In genomic region chr4:2799444-2799911, GRCh38 we compare ENCODE assay signal across 8 cellular contexts. TPM values are rescaled to one million over a fixed set of nuclear protein-coding genes. Genes with fewer than 3 reads are reported as not detected.
DNase-seq lines count a peak whose midpoint lies in the region; ATAC-seq lines count a peak whose summit lies in the region.

No MANE protein-coding gene starts in this region.

- no peaks in the 10 kb centered on the region for H3K27me3 Mint-ChIP-seq in activated CD4-positive, alpha-beta memory T cell treated with anti-CD3 and anti-CD28 coated beads, Interleukin-2, amount 10 ng/mL, durations not matched to agents 7 days and 5 days
- no peaks in the 10 kb centered on the region for H3K27me3 Mint-ChIP-seq in stimulated activated naive CD8-positive, alpha-beta T cell treated with anti-CD3 and anti-CD28 coated beads, Interleukin-15, amount 100 ng/mL, for 72 hours

- H3K9me3 ChIP-seq in Karpas-422 (ENCODE audit: low read length) (no peaks in the 10 kb centered on the region), right cardiac atrium (ENCODE audit: control insufficient read depth, low read length) (no peaks in the 10 kb centered on the region)

- no peak overlapping the region for H3K9ac ChIP-seq in Karpas-422 (ENCODE audit: low read length)

- no peak overlapping the region for H3K4me3 ChIP-seq in Karpas-422 (ENCODE audit: low read length)
- no peak overlapping the region for H3K4me3 ChIP-seq in right cardiac atrium (ENCODE audit: low read length)

- DNase-seq in Karpas-422 (no peak), right cardiac atrium (peak; percentile 35 to 73 (median 71))
- no peak for DNase-seq in activated CD4-positive, alpha-beta memory T cell treated with anti-CD3 and anti-CD28 coated beads, Interleukin-2, amount 10 ng/mL, durations not matched to agents 7 days and 5 days
- no peak for DNase-seq in stimulated activated naive CD8-positive, alpha-beta T cell treated with anti-CD3 and anti-CD28 coated beads, Interleukin-15, amount 100 ng/mL, for 72 hours

- peak overlapping the region; percentile 90 for H3K27ac Mint-ChIP-seq in activated CD4-positive, alpha-beta memory T cell treated with anti-CD3 and anti-CD28 coated beads, Interleukin-2, amount 10 ng/mL, durations not matched to agents 7 days and 5 days
- H3K27ac Mint-ChIP-seq in stimulated activated naive CD8-positive, alpha-beta T cell treated with anti-CD3 and anti-CD28 coated beads, Interleukin-15, amount 100 ng/mL, for 72 hours, result peak overlapping the region; percentile 84 to 89

- H3K36me3 ChIP-seq in Karpas-422 (ENCODE audit: insufficient read depth, low read length), result no peaks in the 10 kb centered on the region

- H3K4me3 Mint-ChIP-seq in activated CD4-positive, alpha-beta memory T cell treated with anti-CD3 and anti-CD28 coated beads, Interleukin-2, amount 10 ng/mL, durations not matched to agents 7 days and 5 days, result peak overlapping the region; percentile 84
- H3K4me3 Mint-ChIP-seq in stimulated activated naive CD8-positive, alpha-beta T cell treated with anti-CD3 and anti-CD28 coated beads, Interleukin-15, amount 100 ng/mL, for 72 hours, result peak overlapping the region; percentile 84 to 95

- no peak overlapping the region for H2AFZ ChIP-seq in Karpas-422 (ENCODE audit: low read length)

- H3K27me3 ChIP-seq in Karpas-422 (ENCODE audit: low read length), result no peaks in the 10 kb centered on the region
- H3K27me3 ChIP-seq in right cardiac atrium (ENCODE audit: control insufficient read depth, insufficient read depth), result no peaks in the 10 kb centered on the region

- H3K36me3 Mint-ChIP-seq in activated CD4-positive, alpha-beta memory T cell treated with anti-CD3 and anti-CD28 coated beads, Interleukin-2, amount 10 ng/mL, durations not matched to agents 7 days and 5 days (ENCODE audit: low read depth), result no peaks in the 10 kb centered on the region

- CTCF ChIA-PET in activated CD4-positive, alpha-beta memory T cell treated with anti-CD3 and anti-CD28 coated beads, Interleukin-2, amount 10 ng/mL, durations not matched to agents 7 days and 5 days (lab: Charles Lee), result interaction anchor here (1.6 kb wide), 1 partner anchor 137 kb away, joined by 4 read pairs; no protein-coding TSS in a partner anchor

- peaks cover 23% of the 10 kb centered on the region for H3K4me1 ChIP-seq in Karpas-422 (ENCODE audit: low read length)
- H3K4me1 ChIP-seq in right cardiac atrium (ENCODE audit: control insufficient read depth, insufficient read depth, low read length), result peaks cover 42% of the 10 kb centered on the region

- peak overlapping the region; percentile 17 for H3K4me2 ChIP-seq in Karpas-422 (ENCODE audit: low read depth, low read length, poor library complexity, severe bottlenecking)

- H3K4me1 Mint-ChIP-seq in activated CD4-positive, alpha-beta memory T cell treated with anti-CD3 and anti-CD28 coated beads, Interleukin-2, amount 10 ng/mL, durations not matched to agents 7 days and 5 days, result peaks cover 61% of the 10 kb centered on the region
- peaks cover 77% of the 10 kb centered on the region for H3K4me1 Mint-ChIP-seq in stimulated activated naive CD8-positive, alpha-beta T cell treated with anti-CD3 and anti-CD28 coated beads, Interleukin-15, amount 100 ng/mL, for 72 hours

- H3K27ac ChIP-seq in Karpas-422 (ENCODE audit: low read length) (no peak overlapping the region), right cardiac atrium (ENCODE audit: low read length) (peak overlapping the region; percentile 5)

- intact Hi-C loops in right cardiac atrium (cut with DNase I), result no loop called here

- POLR2A ChIA-PET in activated CD4-positive, alpha-beta memory T cell treated with anti-CD3 and anti-CD28 coated beads, Interleukin-2, amount 10 ng/mL, durations not matched to agents 7 days and 5 days (lab: Charles Lee), result interaction anchor here (1.4 to 6.3 kb wide), 5 partner anchors 12 to 137 kb away, joined by 4 to 86 read pairs (median 16); no protein-coding TSS in a partner anchor

- no peaks in the 10 kb centered on the region for H3K9me3 Mint-ChIP-seq in activated CD4-positive, alpha-beta memory T cell treated with anti-CD3 and anti-CD28 coated beads, Interleukin-2, amount 10 ng/mL, durations not matched to agents 7 days and 5 days
- H3K9me3 Mint-ChIP-seq in stimulated activated naive CD8-positive, alpha-beta T cell treated with anti-CD3 and anti-CD28 coated beads, Interleukin-15, amount 100 ng/mL, for 72 hours, result no peaks in the 10 kb centered on the region

- H4K20me1 ChIP-seq in Karpas-422 (ENCODE audit: insufficient read depth, low read depth, low read length), result peaks cover 8% of the 10 kb centered on the region; the same call in 1 of the 2 replicates

- H3K9me2 ChIP-seq in Karpas-422 (replicated peaks; ENCODE audit: insufficient read depth, low read length), result no peaks in the 10 kb centered on the region

- H3K79me2 ChIP-seq in Karpas-422 (ENCODE audit: low read length), result no peaks in the 10 kb centered on the region

- 67% methylated on average over 10 of the region's 10 CpGs for WGBS in right cardiac atrium

- no peak for ATAC-seq in right cardiac atrium
- ATAC-seq in stimulated activated naive CD8-positive, alpha-beta T cell treated with anti-CD3 and anti-CD28 coated beads, Interleukin-15, amount 100 ng/mL, for 72 hours, result no peak
- ATAC-seq in GM18858 (IDR thresholded peaks at IDR 0.05; ENCODE audit: unreplicated experiment), result no peak
- ATAC-seq in GM21619 (IDR thresholded peaks at IDR 0.05; ENCODE audit: unreplicated experiment), result no peak
- ATAC-seq in GM21360 (IDR thresholded peaks at IDR 0.05; ENCODE audit: unreplicated experiment), result no peak
- no peak for ATAC-seq in GM18520 (IDR thresholded peaks at IDR 0.05; ENCODE audit: unreplicated experiment)

RNA-seq across cellular contexts. Expression of gene SH3BP2, which starts 6.6 kb away (rescaled TPM):
- 17.2 and 29.9 TPM in 2 replicates for total RNA-seq in Karpas-422 (2014; rRNA removed; shearing (Covaris generic); ENCODE audit: low replicate concordance)
- 10 to 100 TPM; 77.0 to 80.3 TPM for total RNA-seq in activated CD4-positive, alpha-beta memory T cell treated with anti-CD3 and anti-CD28 coated beads, Interleukin-2, amount 10 ng/mL, durations not matched to agents 7 days and 5 days
- 10 to 100 TPM; 20.5 to 28.8 (median 26.3) TPM for total RNA-seq in right cardiac atrium
- 21.7 TPM for polyA plus RNA-seq in right cardiac atrium

RNA-seq across cellular contexts. Expression of gene TNIP2, which starts 43.3 kb away (rescaled TPM):
- total RNA-seq in Karpas-422 (2014; rRNA removed; shearing (Covaris generic); ENCODE audit: low replicate concordance), result 30.6 and 92.0 TPM in 2 replicates
- 10 to 100 TPM; 56.1 to 58.4 TPM for total RNA-seq in activated CD4-positive, alpha-beta memory T cell treated with anti-CD3 and anti-CD28 coated beads, Interleukin-2, amount 10 ng/mL, durations not matched to agents 7 days and 5 days
- 10 to 100 TPM; 20.2 to 28.0 (median 24.6) TPM for total RNA-seq in right cardiac atrium
- polyA plus RNA-seq in right cardiac atrium, result 24.9 TPM

RNA-seq across cellular contexts. Expression of gene ADD1, which starts 44.2 kb away (rescaled TPM):
- 62.9 and 69.7 TPM in 2 replicates for total RNA-seq in Karpas-422 (2014; rRNA removed; shearing (Covaris generic); ENCODE audit: low replicate concordance)
- 100 to 1,000 TPM; 266 to 277 TPM for total RNA-seq in activated CD4-positive, alpha-beta memory T cell treated with anti-CD3 and anti-CD28 coated beads, Interleukin-2, amount 10 ng/mL, durations not matched to agents 7 days and 5 days
- total RNA-seq in right cardiac atrium, result 100 to 1,000 TPM; 215 to 256 (median 236) TPM
- 207 TPM for polyA plus RNA-seq in right cardiac atrium

Comparison
In these comparisons a context has a peak if more than half of its experiments do, and no peak if none do; other contexts are left out.
1. DNase-seq: peak in right cardiac atrium (3 of 3); none in Karpas-422 (single experiment), activated CD4-positive, alpha-beta memory T cell treated with anti-CD3 and anti-CD28 coated beads, Interleukin-2, amount 10 ng/mL, durations not matched to agents 7 days and 5 days (single experiment) and stimulated activated naive CD8-positive, alpha-beta T cell treated with anti-CD3 and anti-CD28 coated beads, Interleukin-15, amount 100 ng/mL, for 72 hours (0 of 2).